Comparison of ENCODE assay signal across 8 cellular contexts in the genomic region with DNA sequence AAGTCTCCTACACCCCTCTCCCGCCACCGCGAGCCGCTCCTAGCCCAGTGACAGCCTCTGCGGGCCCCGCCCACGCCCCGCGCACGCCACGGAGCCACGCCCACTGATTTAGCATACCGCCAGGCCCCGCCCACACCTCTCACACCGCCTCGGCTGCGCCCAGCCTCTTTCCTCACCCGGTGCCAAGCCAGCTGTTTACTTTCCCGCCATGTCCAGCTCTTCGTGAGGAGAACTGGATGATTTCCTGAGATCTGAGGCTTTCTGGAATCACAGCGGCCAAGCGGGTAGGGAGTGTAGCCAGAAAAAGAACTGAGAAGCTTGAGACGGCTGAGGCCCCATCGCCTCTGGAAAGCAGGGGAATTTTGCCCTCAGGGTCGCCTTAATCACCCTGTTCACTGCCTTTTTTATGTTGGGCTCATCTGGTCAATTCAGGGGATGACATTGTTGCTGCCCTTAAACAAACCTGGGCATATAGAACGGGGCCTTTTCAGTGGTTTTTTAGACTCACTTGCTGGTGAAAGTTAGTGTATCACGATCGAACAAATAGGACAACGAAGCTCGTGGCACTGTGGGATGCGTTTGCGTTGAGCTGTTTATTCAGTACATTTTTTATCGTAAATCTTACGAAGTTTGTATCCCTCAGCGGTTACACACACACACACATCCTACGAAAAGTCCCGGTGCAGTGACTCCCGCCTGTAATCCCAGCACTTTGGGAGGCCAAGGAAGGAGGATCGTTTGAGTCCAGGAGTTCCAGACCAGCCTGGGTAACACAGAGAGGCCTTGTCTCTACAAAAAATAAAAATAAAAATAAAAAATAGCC.
A peak's percentile ranks its signal among the peaks of the same experiment; 100 is the strongest.
DNase-seq lines count a peak whose midpoint lies in the region; ATAC-seq and TF ChIP-seq lines count a peak whose summit lies in the region.

A gene with protein sequence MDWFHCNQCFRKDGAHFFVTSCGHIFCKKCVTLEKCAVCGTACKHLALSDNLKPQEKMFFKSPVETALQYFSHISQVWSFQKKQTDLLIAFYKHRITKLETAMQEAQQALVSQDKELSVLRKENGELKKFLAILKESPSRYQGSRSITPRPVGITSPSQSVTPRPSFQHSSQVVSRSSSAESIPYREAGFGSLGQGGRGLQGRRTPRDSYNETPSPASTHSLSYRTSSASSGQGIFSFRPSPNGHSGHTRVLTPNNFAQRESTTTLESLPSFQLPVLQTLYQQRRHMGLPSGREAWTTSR (plus strand): TSS at position 165 of the 823 bp plus-strand sequence. CDS start 2,410 bp downstream, outside the sequence.

- CTCF ChIA-PET in HEK293 (lab: Yijun Ruan, JAX), result interaction anchor here (0.5 to 0.6 kb wide), 2 partner anchors 33 to 116 kb away, joined by 3 read pairs; no protein-coding TSS in a partner anchor

- POLR2A ChIA-PET in HEK293 (lab: Yijun Ruan, JAX), result interaction anchor here (0.6 kb wide), 1 partner anchor 1128 kb away, joined by 5 read pairs; no protein-coding TSS in a partner anchor

- H3K9me3 ChIP-seq in HEK293 (ENCODE audit: control insufficient read depth, insufficient read depth, low read depth, low read length), result no peaks in the 10 kb centered on the region

- H3K27ac ChIP-seq in HEK293 (ENCODE audit: extremely low read depth, low read depth, low read length) (no peak within 1 kb of the TSS), skin epidermis (no peak within 1 kb of the TSS)

- no peaks in the 10 kb centered on the region for H3K4me1 ChIP-seq in HEK293 (ENCODE audit: control insufficient read depth, insufficient read depth, low read length)

- no peak for ATAC-seq in GM19455 (IDR thresholded peaks at IDR 0.05; ENCODE audit: unreplicated experiment)

- H3K4me3 ChIP-seq in HEK293 (ENCODE audit: low read depth, low read length), result no peak within 1 kb of the TSS
- peak within 1 kb of the TSS; percentile 6 to 25 for H3K4me3 ChIP-seq in cardiac fibroblast (replicated peaks in 1 of 2; ENCODE audit: low read depth in 2 of 2, low read length in 2 of 2)
- peak within 1 kb of the TSS in 5 of 7 experiments; percentile 1 to 21 (median 6) for H3K4me3 ChIP-seq in skin epidermis

- TF ChIP-seq CTCF in HEK293 (tag by site-specific recombination; IDR thresholded peaks at IDR 0.05) (no peak), cardiac fibroblast (IDR thresholded peaks at IDR 0.05; ENCODE audit: low read depth, low read length) (no peak)

- DNase-seq in COLO668 (lab: John Stamatoyannopoulos, UW; ENCODE audit: unreplicated experiment) (peak; percentile 93), NCI-H2227 (lab: John Stamatoyannopoulos, UW; ENCODE audit: unreplicated experiment) (peak; percentile 95), cardiac fibroblast (ENCODE audit: low read depth in 2 of 2) (peak; percentile 70 to 87), inferior parietal cortex (ENCODE audit: extremely low spot score) (peak; percentile 71)
- peak; percentile 48 for DNase-seq in activated CD4-positive, CD25-positive, alpha-beta regulatory T cell treated with anti-CD3 and anti-CD28 coated beads, Interleukin-2, amount 50 U/mL, for 16 hours (ENCODE audit: low read depth, low spot score)

- H3K36me3 ChIP-seq in HEK293 (ENCODE audit: control insufficient read depth in 2 of 2, insufficient read depth in 1 of 2, low read length in 2 of 2), result no peaks in the 10 kb centered on the region

TF ChIP-seq in HEK293, 187 proteins besides CTCF, POLR2A, EP300 and RAD21 (continues in another document):
- TF ChIP-seq ZBTB17 (tag by site-specific recombination; IDR thresholded peaks at IDR 0.05) (0 out of 2 replicates have a peak, but pooled peaks have one; percentile 35), FEZF1 (tag by site-specific recombination; IDR thresholded peaks at IDR 0.05) (no peak), ZNF221 (tag by site-specific recombination; IDR thresholded peaks at IDR 0.05; ENCODE audit: borderline replicate concordance) (no peak), EGR2 (tag by site-specific recombination; IDR thresholded peaks at IDR 0.05; ENCODE audit: low read depth) (peak; percentile 68), SP3 (tag by site-specific recombination; IDR thresholded peaks at IDR 0.05) (peak; percentile 63), ZNF624 (tag by site-specific recombination; IDR thresholded peaks at IDR 0.05) (no peak), ZNF501 (tag by site-specific recombination; IDR thresholded peaks at IDR 0.05) (no peak), ZNF596 (tag by site-specific recombination; IDR thresholded peaks at IDR 0.05) (no peak), ZNF404 (tag by site-specific recombination; IDR thresholded peaks at IDR 0.05) (no peak), ZNF311 (tag by site-specific recombination; IDR thresholded peaks at IDR 0.05; ENCODE audit: borderline replicate concordance) (no peak), ZNF426 (tag by site-specific recombination; IDR thresholded peaks at IDR 0.05) (no peak), ZNF48 (tag by site-specific recombination; IDR thresholded peaks at IDR 0.05) (no peak), ZFHX2 (tag by site-specific recombination; conservative IDR thresholded peaks at IDR 0.05) (peak; percentile 79)
- TF ChIP-seq, protein P1, sequence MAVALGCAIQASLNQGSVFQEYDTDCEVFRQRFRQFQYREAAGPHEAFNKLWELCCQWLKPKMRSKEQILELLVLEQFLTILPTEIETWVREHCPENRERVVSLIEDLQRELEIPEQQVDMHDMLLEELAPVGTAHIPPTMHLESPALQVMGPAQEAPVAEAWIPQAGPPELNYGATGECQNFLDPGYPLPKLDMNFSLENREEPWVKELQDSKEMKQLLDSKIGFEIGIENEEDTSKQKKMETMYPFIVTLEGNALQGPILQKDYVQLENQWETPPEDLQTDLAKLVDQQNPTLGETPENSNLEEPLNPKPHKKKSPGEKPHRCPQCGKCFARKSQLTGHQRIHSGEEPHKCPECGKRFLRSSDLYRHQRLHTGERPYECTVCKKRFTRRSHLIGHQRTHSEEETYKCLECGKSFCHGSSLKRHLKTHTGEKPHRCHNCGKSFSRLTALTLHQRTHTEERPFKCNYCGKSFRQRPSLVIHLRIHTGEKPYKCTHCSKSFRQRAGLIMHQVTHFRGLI (tag by site-specific recombination; IDR thresholded peaks at IDR 0.05), result peak; percentile 91
- TF ChIP-seq, protein P2, sequence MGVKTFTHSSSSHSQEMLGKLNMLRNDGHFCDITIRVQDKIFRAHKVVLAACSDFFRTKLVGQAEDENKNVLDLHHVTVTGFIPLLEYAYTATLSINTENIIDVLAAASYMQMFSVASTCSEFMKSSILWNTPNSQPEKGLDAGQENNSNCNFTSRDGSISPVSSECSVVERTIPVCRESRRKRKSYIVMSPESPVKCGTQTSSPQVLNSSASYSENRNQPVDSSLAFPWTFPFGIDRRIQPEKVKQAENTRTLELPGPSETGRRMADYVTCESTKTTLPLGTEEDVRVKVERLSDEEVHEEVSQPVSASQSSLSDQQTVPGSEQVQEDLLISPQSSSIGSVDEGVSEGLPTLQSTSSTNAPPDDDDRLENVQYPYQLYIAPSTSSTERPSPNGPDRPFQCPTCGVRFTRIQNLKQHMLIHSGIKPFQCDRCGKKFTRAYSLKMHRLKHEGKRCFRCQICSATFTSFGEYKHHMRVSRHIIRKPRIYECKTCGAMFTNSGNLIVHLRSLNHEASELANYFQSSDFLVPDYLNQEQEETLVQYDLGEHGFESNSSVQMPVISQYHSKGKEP (tag by site-specific recombination; IDR thresholded peaks at IDR 0.05), result no peak
- TF ChIP-seq, protein P3, sequence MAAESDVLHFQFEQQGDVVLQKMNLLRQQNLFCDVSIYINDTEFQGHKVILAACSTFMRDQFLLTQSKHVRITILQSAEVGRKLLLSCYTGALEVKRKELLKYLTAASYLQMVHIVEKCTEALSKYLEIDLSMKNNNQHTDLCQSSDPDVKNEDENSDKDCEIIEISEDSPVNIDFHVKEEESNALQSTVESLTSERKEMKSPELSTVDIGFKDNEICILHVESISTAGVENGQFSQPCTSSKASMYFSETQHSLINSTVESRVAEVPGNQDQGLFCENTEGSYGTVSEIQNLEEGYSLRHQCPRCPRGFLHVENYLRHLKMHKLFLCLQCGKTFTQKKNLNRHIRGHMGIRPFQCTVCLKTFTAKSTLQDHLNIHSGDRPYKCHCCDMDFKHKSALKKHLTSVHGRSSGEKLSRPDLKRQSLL (tag by site-specific recombination; IDR thresholded peaks at IDR 0.05), result no peak
- TF ChIP-seq, protein P4, sequence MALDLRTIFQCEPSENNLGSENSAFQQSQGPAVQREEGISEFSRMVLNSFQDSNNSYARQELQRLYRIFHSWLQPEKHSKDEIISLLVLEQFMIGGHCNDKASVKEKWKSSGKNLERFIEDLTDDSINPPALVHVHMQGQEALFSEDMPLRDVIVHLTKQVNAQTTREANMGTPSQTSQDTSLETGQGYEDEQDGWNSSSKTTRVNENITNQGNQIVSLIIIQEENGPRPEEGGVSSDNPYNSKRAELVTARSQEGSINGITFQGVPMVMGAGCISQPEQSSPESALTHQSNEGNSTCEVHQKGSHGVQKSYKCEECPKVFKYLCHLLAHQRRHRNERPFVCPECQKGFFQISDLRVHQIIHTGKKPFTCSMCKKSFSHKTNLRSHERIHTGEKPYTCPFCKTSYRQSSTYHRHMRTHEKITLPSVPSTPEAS (tag by site-specific recombination; IDR thresholded peaks at IDR 0.05), result no peak
- TF ChIP-seq, protein P5, sequence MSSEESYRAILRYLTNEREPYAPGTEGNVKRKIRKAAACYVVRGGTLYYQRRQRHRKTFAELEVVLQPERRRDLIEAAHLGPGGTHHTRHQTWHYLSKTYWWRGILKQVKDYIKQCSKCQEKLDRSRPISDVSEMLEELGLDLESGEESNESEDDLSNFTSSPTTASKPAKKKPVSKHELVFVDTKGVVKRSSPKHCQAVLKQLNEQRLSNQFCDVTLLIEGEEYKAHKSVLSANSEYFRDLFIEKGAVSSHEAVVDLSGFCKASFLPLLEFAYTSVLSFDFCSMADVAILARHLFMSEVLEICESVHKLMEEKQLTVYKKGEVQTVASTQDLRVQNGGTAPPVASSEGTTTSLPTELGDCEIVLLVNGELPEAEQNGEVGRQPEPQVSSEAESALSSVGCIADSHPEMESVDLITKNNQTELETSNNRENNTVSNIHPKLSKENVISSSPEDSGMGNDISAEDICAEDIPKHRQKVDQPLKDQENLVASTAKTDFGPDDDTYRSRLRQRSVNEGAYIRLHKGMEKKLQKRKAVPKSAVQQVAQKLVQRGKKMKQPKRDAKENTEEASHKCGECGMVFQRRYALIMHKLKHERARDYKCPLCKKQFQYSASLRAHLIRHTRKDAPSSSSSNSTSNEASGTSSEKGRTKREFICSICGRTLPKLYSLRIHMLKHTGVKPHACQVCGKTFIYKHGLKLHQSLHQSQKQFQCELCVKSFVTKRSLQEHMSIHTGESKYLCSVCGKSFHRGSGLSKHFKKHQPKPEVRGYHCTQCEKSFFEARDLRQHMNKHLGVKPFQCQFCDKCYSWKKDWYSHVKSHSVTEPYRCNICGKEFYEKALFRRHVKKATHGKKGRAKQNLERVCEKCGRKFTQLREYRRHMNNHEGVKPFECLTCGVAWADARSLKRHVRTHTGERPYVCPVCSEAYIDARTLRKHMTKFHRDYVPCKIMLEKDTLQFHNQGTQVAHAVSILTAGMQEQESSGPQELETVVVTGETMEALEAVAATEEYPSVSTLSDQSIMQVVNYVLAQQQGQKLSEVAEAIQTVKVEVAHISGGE (tag by site-specific recombination; conservative IDR thresholded peaks at IDR 0.05; ENCODE audit: low read depth), result no peak
